In genomic region chr6:52389626-52390360, GRCh38 we compare ENCODE assay signal across 1 cellular context.
TF ChIP-seq lines count a peak whose summit lies in the region.

No MANE protein-coding gene starts in this region.

TF ChIP-seq in K562, 482 proteins besides CTCF, POLR2A, EP300 and RAD21 (continued from another document and continues in another):
- TF ChIP-seq PBX2 (CRISPR knock-in tag; IDR thresholded peaks at IDR 0.05; ENCODE audit: low read depth) (no peak), PBX2 (tag; conservative IDR thresholded peaks at IDR 0.05; ENCODE audit: low read depth) (peak; percentile 50; the same call in 1 of the 2 replicates), SRSF7 (optimal IDR thresholded peaks at IDR 0.05; ENCODE audit: low read depth, low read length) (no peak), ZBTB2 (IDR thresholded peaks at IDR 0.05) (no peak), OTX1 (CRISPR knock-in tag; IDR thresholded peaks at IDR 0.05) (no peak), TSHZ1 (CRISPR knock-in tag; IDR thresholded peaks at IDR 0.05) (no peak), USF2 (CRISPR knock-in tag; IDR thresholded peaks at IDR 0.05) (no peak), KLF10 (CRISPR knock-in tag; IDR thresholded peaks at IDR 0.05) (no peak), RBM25 (IDR thresholded peaks at IDR 0.05; ENCODE audit: low read depth, low read length, severe bottlenecking) (no peak), RFX5 (IDR thresholded peaks at IDR 0.05; ENCODE audit: low read depth, low read length) (no peak), MEF2A (IDR thresholded peaks at IDR 0.05; ENCODE audit: control insufficient read depth, low read depth, low read length) (no peak), CCNT2 (IDR thresholded peaks at IDR 0.05; ENCODE audit: borderline replicate concordance, extremely low read depth, insufficient read length, low read depth, low read length) (no peak), ZNF24 (IDR thresholded peaks at IDR 0.05) (no peak), GATAD2B (IDR thresholded peaks at IDR 0.05; ENCODE audit: borderline replicate concordance) (no peak), XRCC4 (IDR thresholded peaks at IDR 0.05; ENCODE audit: extremely low read depth, insufficient read depth, insufficient read length) (no peak), ZNF780A (CRISPR knock-in tag; IDR thresholded peaks at IDR 0.05) (no peak), HDGF (IDR thresholded peaks at IDR 0.05) (no peak), ZNF175 (CRISPR knock-in tag; IDR thresholded peaks at IDR 0.05; ENCODE audit: low read depth) (0 out of 2 replicates have a peak, but pooled peaks have one; percentile 36), KHSRP (IDR thresholded peaks at IDR 0.05) (no peak), RBBP5 (IDR thresholded peaks at IDR 0.05; ENCODE audit: borderline replicate concordance, insufficient read depth, low read length, poor library complexity, severe bottlenecking) (no peak), ZNF589 (CRISPR knock-in tag; IDR thresholded peaks at IDR 0.05; ENCODE audit: low read depth) (no peak), TEAD4 (IDR thresholded peaks at IDR 0.05; ENCODE audit: low read length) (no peak), TEAD4 (CRISPR knock-in tag; IDR thresholded peaks at IDR 0.05; ENCODE audit: borderline replicate concordance) (no peak), KLF13 (tag; IDR thresholded peaks at IDR 0.05; ENCODE audit: borderline replicate concordance, low read depth) (no peak), DDX20 (tag; IDR thresholded peaks at IDR 0.05; ENCODE audit: low read depth) (no peak), NR4A1 (CRISPR knock-in tag; IDR thresholded peaks at IDR 0.05) (no peak), NR4A1 (tag; IDR thresholded peaks at IDR 0.05) (no peak), DIDO1 (tag; IDR thresholded peaks at IDR 0.05; ENCODE audit: low read depth) (no peak), MCM5 (IDR thresholded peaks at IDR 0.05; ENCODE audit: low read depth) (no peak), ZNF140 (CRISPR knock-in tag; IDR thresholded peaks at IDR 0.05) (no peak), SMAD4 (CRISPR knock-in tag; conservative IDR thresholded peaks at IDR 0.05) (no peak), MECOM (CRISPR knock-in tag; IDR thresholded peaks at IDR 0.05) (no peak), ATF2 (CRISPR knock-in tag; IDR thresholded peaks at IDR 0.05) (no peak), SMAD1 (IDR thresholded peaks at IDR 0.05; ENCODE audit: low read depth, low read length, partially characterized antibody) (no peak), MAFK (IDR thresholded peaks at IDR 0.05; ENCODE audit: low read length) (no peak), DLX4 (CRISPR knock-in tag; IDR thresholded peaks at IDR 0.05) (no peak), CAMTA2 (CRISPR knock-in tag; conservative IDR thresholded peaks at IDR 0.05) (no peak), E2F5 (CRISPR knock-in tag; IDR thresholded peaks at IDR 0.05) (no peak), HSF4 (CRISPR knock-in tag; IDR thresholded peaks at IDR 0.05; ENCODE audit: borderline replicate concordance) (no peak), ZFP91 (CRISPR knock-in tag; IDR thresholded peaks at IDR 0.05) (no peak), ZBTB43 (CRISPR knock-in tag; IDR thresholded peaks at IDR 0.05) (0 out of 2 replicates have a peak, but pooled peaks have one; percentile 30), ZNF507 (tag; conservative IDR thresholded peaks at IDR 0.05) (no peak), NELFE (IDR thresholded peaks at IDR 0.05; ENCODE audit: insufficient read depth, insufficient read length) (no peak), MCM7 (IDR thresholded peaks at IDR 0.05) (no peak), TAL1 (IDR thresholded peaks at IDR 0.05) (no peak), HIVEP1 (CRISPR knock-in tag; IDR thresholded peaks at IDR 0.05) (no peak), ZNF23 (CRISPR knock-in tag; IDR thresholded peaks at IDR 0.05) (no peak), MTA1 (IDR thresholded peaks at IDR 0.05; ENCODE audit: borderline replicate concordance) (0 out of 2 replicates have a peak, but pooled peaks have one; percentile 13), FOXK2 (conservative IDR thresholded peaks at IDR 0.05 in 1 of 2, IDR thresholded peaks at IDR 0.05 in 1 of 2; ENCODE audit: low read depth in 2 of 2) (no peak), ZSCAN29 (IDR thresholded peaks at IDR 0.05) (peak; percentile 50; the same call in 1 of the 2 replicates)
